In genomic region chr22:36332623-36333331, GRCh38 we compare ENCODE assay signal across 8 cellular contexts. TPM values are rescaled to one million over a fixed set of nuclear protein-coding genes. Genes with fewer than 3 reads are reported as not detected.
A peak's percentile ranks its signal among the peaks of the same experiment; 100 is the strongest.
DNase-seq lines count a peak whose midpoint lies in the region; ATAC-seq and TF ChIP-seq lines count a peak whose summit lies in the region.

No MANE protein-coding gene starts in this region.

- H3K36me3 ChIP-seq in right atrium auricular region (peaks cover 70% of the 10 kb centered on the region), SK-N-MC (ENCODE audit: insufficient read depth, low read length) (peaks cover 28% of the 10 kb centered on the region), adrenal gland (replicated peaks in 1 of 2) (peaks cover 0 to 31% of the 10 kb centered on the region in 2 donors)

- ATAC-seq in Right ventricle myocardium superior (ENCODE audit: poor library complexity) = no peak

- H3K4me3 ChIP-seq in right atrium auricular region = no peak overlapping the region
- no peak overlapping the region; the same call in 1 of the 2 replicates for H3K4me3 ChIP-seq in SK-N-MC
- no peak overlapping the region for H3K4me3 ChIP-seq in adrenal gland

- H3K27ac ChIP-seq in right atrium auricular region = peak overlapping the region; percentile 98 to 99
- H3K27ac ChIP-seq in SK-N-MC = peak overlapping the region; percentile 85
- peak overlapping the region in 4 of 5 donors; percentile 32 to 97 (median 94) for H3K27ac ChIP-seq in adrenal gland

- H3K9ac ChIP-seq in SK-N-MC (ENCODE audit: insufficient read length) = peak overlapping the region; percentile 46

- DNase-seq in right atrium auricular region (ENCODE audit: low spot score) (no peak), Right ventricle myocardium superior (no peak), SK-N-MC (ENCODE audit: low read depth, low spot score) (no peak), adrenal gland (no peak), kidney tubule cell (ENCODE audit: low spot score) (peak; percentile 90), NCI-H82 treated with DMSO at 0.1 percent for 48 hours (lab: John Stamatoyannopoulos, UW; ENCODE audit: unreplicated experiment) (no peak), NCI-H526 treated with DMSO at 0.1 percent for 48 hours (lab: John Stamatoyannopoulos, UW) (no peak)
- peak; percentile 37 to 62 (median 55) for DNase-seq in stimulated activated CD4-positive, alpha-beta T cell treated with anti-CD3 and anti-CD28 coated beads, TNF-alpha, amount 100 ng/mL, for 48 hours (ENCODE audit: low read depth in 3 of 3)

- TF ChIP-seq CTCF in right atrium auricular region (IDR thresholded peaks at IDR 0.05) = no peak
- no peak for TF ChIP-seq CTCF in adrenal gland (IDR thresholded peaks at IDR 0.05)

- TF ChIP-seq POLR2A in adrenal gland (IDR thresholded peaks at IDR 0.05) = no peak

- H3K27me3 ChIP-seq in right atrium auricular region (no peaks in the 10 kb centered on the region), adrenal gland (no peaks in the 10 kb centered on the region)

- H3K9me3 ChIP-seq in right atrium auricular region = no peaks in the 10 kb centered on the region
- no peaks in the 10 kb centered on the region for H3K9me3 ChIP-seq in SK-N-MC (ENCODE audit: low read depth, low read length)
- no peaks in the 10 kb centered on the region for H3K9me3 ChIP-seq in adrenal gland (replicated peaks in 1 of 3)

- 50 to 59% (median 51%) methylated on average over 13 of the region's 13 CpGs for WGBS in adrenal gland, 4 donors

- intact Hi-C loops in Right ventricle myocardium superior (cut with DNase I) = no loop called here
- intact Hi-C loops in adrenal gland (cut with DNase I) = no loop called here

- peaks cover 0 to 100% of the 10 kb centered on the region in 2 donors for H3K4me1 ChIP-seq in right atrium auricular region
- peaks cover 88 to 99% of the 10 kb centered on the region in 2 donors for H3K4me1 ChIP-seq in adrenal gland (replicated peaks in 1 of 2)

RNA-seq across cellular contexts. Expression of gene MYH9, which starts 55.0 kb away (rescaled TPM):
- total RNA-seq in right atrium auricular region (100 to 1,000 TPM; 125 to 229 TPM), Right ventricle myocardium superior (138 TPM), adrenal gland (100 to 1,000 TPM; 294 to 427 (median 369) TPM)
- 100 to 1,000 TPM in 2 of 3 donors, 10 to 100 TPM in 1; 96.2 to 164 (median 133) TPM for polyA plus RNA-seq in adrenal gland

Comparison
In these comparisons a context has a peak if more than half of its experiments do, and no peak if none do; other contexts are left out.
1. DNase-seq: peak in kidney tubule cell (single experiment) and stimulated activated CD4-positive, alpha-beta T cell treated with anti-CD3 and anti-CD28 coated beads, TNF-alpha, amount 100 ng/mL, for 48 hours (3 of 3); none in right atrium auricular region (single experiment), Right ventricle myocardium superior (single experiment), SK-N-MC (single experiment), adrenal gland (0 of 7), NCI-H82 treated with DMSO at 0.1 percent for 48 hours (single experiment) and NCI-H526 treated with DMSO at 0.1 percent for 48 hours (single experiment).
2. Peak in every context shown above with its lines, with median percentiles within 50 percentile points of each other: H3K27ac ChIP-seq.